Comparison of ENCODE assay signal across 1 cellular context in the genomic region with DNA sequence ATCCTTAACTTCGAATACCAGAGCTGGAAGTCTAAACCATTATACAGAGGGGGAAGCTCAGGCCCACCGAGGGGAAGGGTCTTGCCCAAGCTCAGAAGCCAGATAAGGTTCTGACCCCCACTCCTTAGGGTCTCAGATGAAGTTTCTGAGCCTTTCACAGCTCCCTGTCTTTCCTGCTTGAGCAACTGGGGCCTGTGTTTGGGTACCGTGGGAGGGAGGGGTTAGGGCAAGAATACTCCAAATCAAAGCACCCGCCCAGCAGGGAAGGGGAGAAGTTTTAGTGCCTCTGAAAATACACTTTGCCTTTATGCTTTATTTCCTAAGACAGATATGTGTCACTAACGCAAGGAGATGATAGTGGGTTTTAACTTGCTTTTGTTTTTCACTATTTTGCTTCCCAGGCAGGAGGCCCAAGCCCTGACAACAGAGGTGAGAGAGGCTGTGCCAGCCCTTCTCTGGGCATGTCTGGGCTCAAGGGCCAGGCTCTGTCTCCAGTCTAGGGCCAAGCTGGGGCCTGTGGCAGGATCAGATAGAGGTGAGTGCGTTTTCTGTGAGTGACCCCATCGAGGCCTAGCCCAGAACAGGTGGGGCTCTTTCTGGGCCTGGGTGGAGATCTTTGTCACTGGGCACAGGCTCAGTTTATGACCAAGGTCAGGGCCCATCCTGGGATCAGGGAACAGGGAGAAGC.
TF ChIP-seq lines count a peak whose summit lies in the region.

No MANE protein-coding gene starts in this region.

TF ChIP-seq in IMR-90, 13 proteins besides CTCF, POLR2A, EP300 and RAD21:
- TF ChIP-seq SMC3 (IDR thresholded peaks at IDR 0.05; ENCODE audit: low read depth, low read length) (no peak), NFE2L2 (IDR thresholded peaks at IDR 0.05; ENCODE audit: low read depth, low read length) (no peak), MAFK (IDR thresholded peaks at IDR 0.05; ENCODE audit: low read depth, low read length) (no peak), MAZ (IDR thresholded peaks at IDR 0.05; ENCODE audit: borderline replicate concordance, low read depth, low read length) (no peak), RFX5 (IDR thresholded peaks at IDR 0.05; ENCODE audit: low read depth, low read length) (no peak), BHLHE40 (IDR thresholded peaks at IDR 0.05; ENCODE audit: low read depth, low read length) (no peak), MXI1 (IDR thresholded peaks at IDR 0.05; ENCODE audit: borderline replicate concordance, low read depth, low read length) (no peak), CEBPB (IDR thresholded peaks at IDR 0.05; ENCODE audit: low read depth, low read length) (no peak), FOS (IDR thresholded peaks at IDR 0.05; ENCODE audit: low read depth, low read length) (no peak), RCOR1 (IDR thresholded peaks at IDR 0.05; ENCODE audit: insufficient replicate concordance, low read length) (no peak), CHD1 (IDR thresholded peaks at IDR 0.05; ENCODE audit: low read depth, low read length) (no peak)
- TF ChIP-seq, protein P1, sequence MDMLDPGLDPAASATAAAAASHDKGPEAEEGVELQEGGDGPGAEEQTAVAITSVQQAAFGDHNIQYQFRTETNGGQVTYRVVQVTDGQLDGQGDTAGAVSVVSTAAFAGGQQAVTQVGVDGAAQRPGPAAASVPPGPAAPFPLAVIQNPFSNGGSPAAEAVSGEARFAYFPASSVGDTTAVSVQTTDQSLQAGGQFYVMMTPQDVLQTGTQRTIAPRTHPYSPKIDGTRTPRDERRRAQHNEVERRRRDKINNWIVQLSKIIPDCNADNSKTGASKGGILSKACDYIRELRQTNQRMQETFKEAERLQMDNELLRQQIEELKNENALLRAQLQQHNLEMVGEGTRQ (IDR thresholded peaks at IDR 0.05; ENCODE audit: low read depth, low read length): no peak
- TF ChIP-seq, protein P2, sequence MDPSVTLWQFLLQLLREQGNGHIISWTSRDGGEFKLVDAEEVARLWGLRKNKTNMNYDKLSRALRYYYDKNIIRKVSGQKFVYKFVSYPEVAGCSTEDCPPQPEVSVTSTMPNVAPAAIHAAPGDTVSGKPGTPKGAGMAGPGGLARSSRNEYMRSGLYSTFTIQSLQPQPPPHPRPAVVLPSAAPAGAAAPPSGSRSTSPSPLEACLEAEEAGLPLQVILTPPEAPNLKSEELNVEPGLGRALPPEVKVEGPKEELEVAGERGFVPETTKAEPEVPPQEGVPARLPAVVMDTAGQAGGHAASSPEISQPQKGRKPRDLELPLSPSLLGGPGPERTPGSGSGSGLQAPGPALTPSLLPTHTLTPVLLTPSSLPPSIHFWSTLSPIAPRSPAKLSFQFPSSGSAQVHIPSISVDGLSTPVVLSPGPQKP (IDR thresholded peaks at IDR 0.05; ENCODE audit: borderline replicate concordance, low read depth, low read length): no peak
